ENCODE assay signal across 22 cellular contexts in genomic region chr1:88472283-88472682, GRCh38.
DNase-seq lines count a peak whose midpoint lies in the region; ATAC-seq and TF ChIP-seq lines count a peak whose summit lies in the region.
"Had no signal": no experiment of that assay in that cellular context is flagged by ENCODE, and none has a peak within 500 bp of the region (broad histone marks: within the 10 kb centered on the region; RNA-seq: fewer than 3 reads in every experiment).

No MANE protein-coding gene starts in this region.

- no peak overlapping the region for H3K4me3 Mint-ChIP-seq in activated CD8-positive, alpha-beta T cell treated with anti-CD3 and anti-CD28 coated beads for 36 hours
- H3K4me3 Mint-ChIP-seq: CD8-positive, alpha-beta T cell; H9 had no signal

- H3K9me2 ChIP-seq in neural cell (ENCODE audit: insufficient read depth, low read length): no peaks in the 10 kb centered on the region

- no peak overlapping the region for H3K4me2 ChIP-seq in neural cell (ENCODE audit: low read length)
- H3K4me2 ChIP-seq: A549 had no signal

- no peak overlapping the region for H2AFZ ChIP-seq in neural cell (ENCODE audit: low read depth, low read length)
- H2AFZ ChIP-seq: GM23248 had no signal

- WGBS in heart right ventricle, 2 donors: 14 to 17% methylated on average over 2 of the region's 2 CpGs
- 35 to 40% methylated on average over 2 of the region's 2 CpGs for WGBS in lower leg skin, 2 donors

- TF ChIP-seq POLR2A in lower leg skin (IDR thresholded peaks at IDR 0.05): no peak

- H3K36me3 ChIP-seq in heart right ventricle (no peaks in the 10 kb centered on the region), neural cell (ENCODE audit: insufficient read depth, low read length) (no peaks in the 10 kb centered on the region)

- POLR2A ChIA-PET in activated CD8-positive, alpha-beta T cell treated with anti-CD3 and anti-CD28 coated beads for 36 hours (lab: Charles Lee): no interaction called here

- intact Hi-C loops in heart right ventricle (cut with DNase I) (loop anchor here in 1 of 10 donors (10.0 kb wide), 1 partner anchor 73 kb away; no protein-coding TSS in a partner anchor), lower leg skin (cut with DNase I; ENCODE audit: low total_unique reads) (no loop called here)
- intact Hi-C loops in activated CD8-positive, alpha-beta T cell treated with anti-CD3 and anti-CD28 coated beads for 36 hours (cut with micrococcal nuclease): no loop called here

- H3K9ac ChIP-seq in neural cell (ENCODE audit: low read length): no peak overlapping the region
- H3K9ac ChIP-seq: GM23248 had no signal

- H3F3A ChIP-seq in neural cell (ENCODE audit: insufficient read depth, low read length, poor library complexity, severe bottlenecking): no peaks in the 10 kb centered on the region

- CTCF ChIA-PET in activated CD8-positive, alpha-beta T cell treated with anti-CD3 and anti-CD28 coated beads for 36 hours (lab: Charles Lee): interaction anchor here (1.4 kb wide), 1 partner anchor 291 kb away, joined by 4 read pairs; no protein-coding TSS in a partner anchor

- peak; percentile 79 to 99 (median 94) for ATAC-seq in heart right ventricle
- no peak for ATAC-seq in activated CD8-positive, alpha-beta T cell treated with anti-CD3 and anti-CD28 coated beads for 36 hours
- ATAC-seq: A549; CD8-positive, alpha-beta T cell; Panc1; SK-N-SH treated with all-trans-retinoic acid at 6 μM for 48 hours had no signal

- TF ChIP-seq RAD21 in neural cell (conservative IDR thresholded peaks at IDR 0.05): no peak

- H3K27me3 Mint-ChIP-seq in activated CD8-positive, alpha-beta T cell treated with anti-CD3 and anti-CD28 coated beads for 36 hours: peaks cover 5% of the 10 kb centered on the region

- DNase-seq in AG10803 (ENCODE audit: low read depth) (peak; percentile 3), SK-N-DZ (ENCODE audit: low spot score) (peak; percentile 75), heart right ventricle (peak in 1 of 2 donors; percentile 40), lower leg skin (ENCODE audit: low spot score in 2 of 2) (no peak), inferior parietal cortex (ENCODE audit: extremely low spot score) (no peak)
- no peak for DNase-seq in activated CD8-positive, alpha-beta T cell treated with anti-CD3 and anti-CD28 coated beads for 36 hours
- DNase-seq: C1 segment of cervical spinal cord; Caco-2; CD8-positive, alpha-beta T cell; GM23248; H9; NCI-H1048; NCI-H1417; NCI-H1694; NCI-H2081; NCI-H446; NCI-H526; NCI-H82 had no signal

- no peak overlapping the region for H3K4me3 ChIP-seq in AG10803 (ENCODE audit: low read length)
- no peak overlapping the region for H3K4me3 ChIP-seq in heart right ventricle
- no peak overlapping the region for H3K4me3 ChIP-seq in neural cell (ENCODE audit: low read length)
- H3K4me3 ChIP-seq in lower leg skin (ENCODE audit: low read depth, poor library complexity, severe bottlenecking): no peak overlapping the region
- H3K4me3 ChIP-seq: A549, GM23248 had no signal

- no peaks in the 10 kb centered on the region for H3K4me1 Mint-ChIP-seq in activated CD8-positive, alpha-beta T cell treated with anti-CD3 and anti-CD28 coated beads for 36 hours (ENCODE audit: low read depth)

- H3K4me1 ChIP-seq in heart right ventricle: peaks cover 0 to 30% (median 5%) of the 10 kb centered on the region in 9 donors
- H3K4me1 ChIP-seq: A549, Caco-2 had no signal

- H3K9me3 ChIP-seq in heart right ventricle: peaks cover 0 to 5% (median 0%) of the 10 kb centered on the region in 11 donors
- H3K9me3 ChIP-seq in neural cell (ENCODE audit: low read length): no peaks in the 10 kb centered on the region
- H3K9me3 ChIP-seq: A549, Caco-2 had no signal

- no peaks in the 10 kb centered on the region for H3K79me2 ChIP-seq in neural cell (replicated peaks; ENCODE audit: insufficient read depth, low read length)

- H3K27ac Mint-ChIP-seq in activated CD8-positive, alpha-beta T cell treated with anti-CD3 and anti-CD28 coated beads for 36 hours: no peak overlapping the region
- H3K27ac Mint-ChIP-seq: CD8-positive, alpha-beta T cell; H9 had no signal

- TF ChIP-seq CTCF in AG10803 (conservative IDR thresholded peaks at IDR 0.05; ENCODE audit: low read length): no peak
- TF ChIP-seq CTCF in heart right ventricle (IDR thresholded peaks at IDR 0.05): no peak
- no peak for TF ChIP-seq CTCF in neural cell (IDR thresholded peaks at IDR 0.05; ENCODE audit: poor library complexity, severe bottlenecking)
- no peak for TF ChIP-seq CTCF in activated CD8-positive, alpha-beta T cell treated with anti-CD3 and anti-CD28 coated beads for 36 hours (IDR thresholded peaks at IDR 0.05)
- TF ChIP-seq CTCF in lower leg skin (IDR thresholded peaks at IDR 0.05): no peak

- peak overlapping the region in 4 of 10 donors; percentile 13 to 44 (median 30) for H3K27ac ChIP-seq in heart right ventricle
- no peak overlapping the region for H3K27ac ChIP-seq in neural cell (ENCODE audit: low read length)
- H3K27ac ChIP-seq: A549, GM23248 had no signal

- no peaks in the 10 kb centered on the region for H3K36me3 Mint-ChIP-seq in activated CD8-positive, alpha-beta T cell treated with anti-CD3 and anti-CD28 coated beads for 36 hours (ENCODE audit: low read depth)
- H3K36me3 Mint-ChIP-seq: CD8-positive, alpha-beta T cell had no signal

- peak; percentile 23 for TF ChIP-seq EP300 in neural cell (conservative IDR thresholded peaks at IDR 0.05; ENCODE audit: poor library complexity, severe bottlenecking)

- no peaks in the 10 kb centered on the region for H3K27me3 ChIP-seq in heart right ventricle
- no peaks in the 10 kb centered on the region for H3K27me3 ChIP-seq in neural cell (ENCODE audit: insufficient read depth, low read depth, low read length)

- H4K20me1 ChIP-seq in neural cell (ENCODE audit: insufficient read depth): no peaks in the 10 kb centered on the region

- H3K9me3 Mint-ChIP-seq in activated CD8-positive, alpha-beta T cell treated with anti-CD3 and anti-CD28 coated beads for 36 hours: peaks cover 2% of the 10 kb centered on the region
- H3K9me3 Mint-ChIP-seq: CD8-positive, alpha-beta T cell had no signal

TF ChIP-seq in neural cell, 6 proteins besides CTCF, POLR2A, EP300 and RAD21:
- peak; percentile 9 for TF ChIP-seq POLR2AphosphoS5 (IDR thresholded peaks at IDR 0.05)
- TF ChIP-seq EZH2 (IDR thresholded peaks at IDR 0.05; ENCODE audit: borderline replicate concordance, insufficient read depth, low read length, poor library complexity, severe bottlenecking): no peak
- TF ChIP-seq TAF1 (IDR thresholded peaks at IDR 0.05; ENCODE audit: low read depth): no peak
- no peak for TF ChIP-seq SMC3 (conservative IDR thresholded peaks at IDR 0.05; ENCODE audit: poor library complexity)

Comparison
In these comparisons a context has a peak if more than half of its experiments do, and no peak if none do; other contexts are left out.
1. DNase-seq: peak in AG10803 (single experiment) and SK-N-DZ (single experiment); none in activated CD8-positive, alpha-beta T cell treated with anti-CD3 and anti-CD28 coated beads for 36 hours (single experiment), lower leg skin (0 of 2) and inferior parietal cortex (single experiment).